25 cellular contexts compared by ENCODE assay signal in genomic region chr4:67204441-67204840, GRCh38.
DNase-seq lines count a peak whose midpoint lies in the region; ATAC-seq, FAIRE-seq and TF ChIP-seq lines count a peak whose summit lies in the region.
"Had no signal": no experiment of that assay in that cellular context is flagged by ENCODE, and none has a peak within 500 bp of the region (broad histone marks: within the 10 kb centered on the region; RNA-seq: fewer than 3 reads in every experiment).

No MANE protein-coding gene starts in this region.

- H3K4me1 Mint-ChIP-seq in progenitor cell of endocrine pancreas (ENCODE audit: low read depth): no peaks in the 10 kb centered on the region
- H3K4me1 Mint-ChIP-seq: activated naive CD4-positive, alpha-beta T cell treated with anti-CD3 and anti-CD28 coated beads, Interleukin-2, amount 50 U/mL, for 24 hours; natural killer cell; T-cell had no signal

- no peaks in the 10 kb centered on the region for H3K27me3 Mint-ChIP-seq in progenitor cell of endocrine pancreas
- H3K27me3 Mint-ChIP-seq: activated naive CD4-positive, alpha-beta T cell treated with anti-CD3 and anti-CD28 coated beads, Interleukin-2, amount 50 U/mL, for 24 hours; T-cell had no signal

- H3K4me3 ChIP-seq in WERI-Rb-1 (ENCODE audit: low read depth, low read length): no peak overlapping the region
- H3K4me3 ChIP-seq in dorsolateral prefrontal cortex: no peak overlapping the region
- H3K4me3 ChIP-seq: HAP-1, uterus had no signal

- H3K4me3 Mint-ChIP-seq in progenitor cell of endocrine pancreas (ENCODE audit: low read depth): no peak overlapping the region
- H3K4me3 Mint-ChIP-seq: activated CD8-positive, alpha-beta T cell treated with anti-CD3 and anti-CD28 coated beads for 36 hours; activated naive CD4-positive, alpha-beta T cell treated with anti-CD3 and anti-CD28 coated beads, Interleukin-2, amount 50 U/mL, for 24 hours; activated T-cell treated with anti-CD3 and anti-CD28 coated beads, Interleukin-2, amount 50 U/mL, for 4 hours; CD8-positive, alpha-beta T cell; natural killer cell; T-cell; WTC11 had no signal

- no peaks in the 10 kb centered on the region for H3K36me3 Mint-ChIP-seq in progenitor cell of endocrine pancreas (ENCODE audit: insufficient read depth)
- H3K36me3 Mint-ChIP-seq: activated naive CD4-positive, alpha-beta T cell treated with anti-CD3 and anti-CD28 coated beads, Interleukin-2, amount 50 U/mL, for 24 hours; CD8-positive, alpha-beta T cell; natural killer cell; T-cell; WTC11 had no signal

- peak; percentile 56 for FAIRE-seq in D721Med (lab: Jason Lieb, UNC)

- ATAC-seq in HG03457 (IDR thresholded peaks at IDR 0.05; ENCODE audit: unreplicated experiment): no peak
- ATAC-seq: activated CD8-positive, alpha-beta T cell treated with anti-CD3 and anti-CD28 coated beads for 36 hours; activated T-cell treated with anti-CD3 and anti-CD28 coated beads, Interleukin-2, amount 50 U/mL, for 4 hours; CD8-positive, alpha-beta T cell; natural killer cell; T-cell; WTC11 had no signal

- DNase-seq in D721Med (ENCODE audit: insufficient read length, low spot score) (no peak), M059J (ENCODE audit: low read depth) (peak; percentile 7), NCI-H69 (lab: John Stamatoyannopoulos, UW) (peak; percentile 81), WERI-Rb-1 (peak; percentile 66), dorsolateral prefrontal cortex (no peak), OCI-M2 (lab: John Stamatoyannopoulos, UW; ENCODE audit: unreplicated experiment) (no peak), progenitor cell of endocrine pancreas (ENCODE audit: low spot score, unreplicated experiment) (no peak)
- DNase-seq: activated CD8-positive, alpha-beta T cell treated with anti-CD3 and anti-CD28 coated beads for 36 hours; activated T-cell treated with anti-CD3 and anti-CD28 coated beads, Interleukin-2, amount 50 U/mL, for 4 hours; CD8-positive, alpha-beta T cell; foreskin fibroblast; Karpas-422; kidney glomerular epithelial cell; mesendoderm; natural killer cell; NCI-H2029; NCI-H748 treated with DMSO at 0.1 percent for 48 hours; stimulated activated CD4-positive, alpha-beta T cell treated with anti-CD3 and anti-CD28 coated beads, Interleukin-2, amount 100 ng/mL, for 48 hours; T-cell; uterus had no signal

- H3K27ac ChIP-seq in WERI-Rb-1 (no peak overlapping the region), dorsolateral prefrontal cortex (no peak overlapping the region)
- H3K27ac ChIP-seq: RWPE1, uterus had no signal

- no peaks in the 10 kb centered on the region for H3K9me3 ChIP-seq in WERI-Rb-1 (ENCODE audit: severe bottlenecking)
- H3K9me3 ChIP-seq: HAP-1, uterus had no signal

- H3K36me3 ChIP-seq in WERI-Rb-1: no peaks in the 10 kb centered on the region
- H3K36me3 ChIP-seq: HAP-1, uterus had no signal

- no peaks in the 10 kb centered on the region for H3K9me3 Mint-ChIP-seq in progenitor cell of endocrine pancreas (ENCODE audit: low read depth)
- H3K9me3 Mint-ChIP-seq: activated CD8-positive, alpha-beta T cell treated with anti-CD3 and anti-CD28 coated beads for 36 hours; activated T-cell treated with anti-CD3 and anti-CD28 coated beads, Interleukin-2, amount 50 U/mL, for 4 hours; CD8-positive, alpha-beta T cell; WTC11 had no signal

- intact Hi-C loops in dorsolateral prefrontal cortex (cut with DNase I): no loop called here

- H3K27me3 ChIP-seq in WERI-Rb-1 (ENCODE audit: insufficient read depth, low read depth, severe bottlenecking) (no peaks in the 10 kb centered on the region), dorsolateral prefrontal cortex (peaks cover 0 to 9% (median 0%) of the 10 kb centered on the region in 45 donors)
- H3K27me3 ChIP-seq: uterus had no signal

- TF ChIP-seq CTCF in D721Med (IDR thresholded peaks at IDR 0.05; ENCODE audit: insufficient read depth, missing control alignments): no peak
- TF ChIP-seq CTCF in WERI-Rb-1 (IDR thresholded peaks at IDR 0.05; ENCODE audit: low read depth, low read length): no peak
- no peak for TF ChIP-seq CTCF in dorsolateral prefrontal cortex (IDR thresholded peaks at IDR 0.05 in 54 of 56, conservative IDR thresholded peaks at IDR 0.05 in 2 of 56; ENCODE audit: low read depth in 1 of 56, partially characterized antibody in 56 of 56)
- no peak for TF ChIP-seq CTCF in progenitor cell of endocrine pancreas (IDR thresholded peaks at IDR 0.05; ENCODE audit: unreplicated experiment)

- H3K27ac Mint-ChIP-seq in progenitor cell of endocrine pancreas: no peak overlapping the region
- H3K27ac Mint-ChIP-seq: activated CD8-positive, alpha-beta T cell treated with anti-CD3 and anti-CD28 coated beads for 36 hours; activated naive CD4-positive, alpha-beta T cell treated with anti-CD3 and anti-CD28 coated beads, Interleukin-2, amount 50 U/mL, for 24 hours; CD8-positive, alpha-beta T cell; natural killer cell; T-cell; WTC11 had no signal

Comparison
In these comparisons a context has a peak if more than half of its experiments do, and no peak if none do; other contexts are left out.
1. DNase-seq: peak in M059J (single experiment), NCI-H69 (single experiment) and WERI-Rb-1 (single experiment); none in D721Med (single experiment), dorsolateral prefrontal cortex (0 of 10), OCI-M2 (single experiment) and progenitor cell of endocrine pancreas (single experiment).